ENCODE assay signal across 14 cellular contexts in genomic region chr2:111617804-111618576, GRCh38.
DNase-seq lines count a peak whose midpoint lies in the region; ATAC-seq, FAIRE-seq and TF ChIP-seq lines count a peak whose summit lies in the region.
"Had no signal": no experiment of that assay in that cellular context is flagged by ENCODE, and none has a peak within 500 bp of the region (broad histone marks: within the 10 kb centered on the region; RNA-seq: fewer than 3 reads in every experiment).

No MANE protein-coding gene starts in this region.

- H3K27ac Mint-ChIP-seq in astrocyte (ENCODE audit: unreplicated experiment), result peak overlapping the region; percentile 58
- no peak overlapping the region for H3K27ac Mint-ChIP-seq in activated CD4-positive, alpha-beta T cell treated with anti-CD3 and anti-CD28 coated beads for 36 hours
- no peak overlapping the region for H3K27ac Mint-ChIP-seq in glutamatergic neuron (ENCODE audit: unreplicated experiment)
- H3K27ac Mint-ChIP-seq: CD4-positive, CD25-positive, alpha-beta regulatory T cell; stimulated activated naive CD8-positive, alpha-beta T cell treated with anti-CD3 and anti-CD28 coated beads, Interleukin-15, Interleukin-2, amounts not matched to agents 100 ng/mL and 50 ng/mL, for 24 hours had no signal

- H2AFZ ChIP-seq in astrocyte (ENCODE audit: low read depth, low read length), result peak overlapping the region; percentile 21

- intact Hi-C loops in left ventricle myocardium superior (cut with micrococcal nuclease), result no loop called here
- intact Hi-C loops in activated CD4-positive, alpha-beta T cell treated with anti-CD3 and anti-CD28 coated beads for 36 hours (cut with DNase I, micrococcal nuclease), result no loop called here

- no peak overlapping the region for H3K27ac ChIP-seq in astrocyte (ENCODE audit: low read depth, low read length)
- H3K27ac ChIP-seq: Peyer's patch had no signal

- no peak for TF ChIP-seq CTCF in astrocyte (IDR thresholded peaks at IDR 0.05; ENCODE audit: insufficient read depth, low read depth, low read length)
- no peak for TF ChIP-seq CTCF in glutamatergic neuron (IDR thresholded peaks at IDR 0.05; ENCODE audit: partially characterized antibody, unreplicated experiment)

- no peaks in the 10 kb centered on the region for H4K20me1 ChIP-seq in astrocyte (ENCODE audit: insufficient read depth, low read length)

- H3K27me3 ChIP-seq in astrocyte (ENCODE audit: insufficient read depth, low read length), result no peaks in the 10 kb centered on the region
- H3K27me3 ChIP-seq in skeletal muscle satellite cell (ENCODE audit: control insufficient read depth, insufficient read depth, low read length), result no peaks in the 10 kb centered on the region
- H3K27me3 ChIP-seq: Peyer's patch had no signal

- ATAC-seq in left ventricle myocardium superior (peak; percentile 87), HG03135 (IDR thresholded peaks at IDR 0.05; ENCODE audit: unreplicated experiment) (no peak)
- ATAC-seq in activated CD4-positive, alpha-beta T cell treated with anti-CD3 and anti-CD28 coated beads for 36 hours, result no peak

- CTCF ChIA-PET in activated CD4-positive, alpha-beta T cell treated with anti-CD3 and anti-CD28 coated beads for 36 hours (lab: Charles Lee), result no interaction called here

- POLR2A ChIA-PET in activated CD4-positive, alpha-beta T cell treated with anti-CD3 and anti-CD28 coated beads for 36 hours (lab: Charles Lee), result no interaction called here

- H3K27me3 Mint-ChIP-seq in astrocyte (ENCODE audit: low read depth, unreplicated experiment), result no peaks in the 10 kb centered on the region
- H3K27me3 Mint-ChIP-seq in activated CD4-positive, alpha-beta T cell treated with anti-CD3 and anti-CD28 coated beads for 36 hours, result peaks cover 8% of the 10 kb centered on the region
- H3K27me3 Mint-ChIP-seq in glutamatergic neuron (ENCODE audit: unreplicated experiment), result no peaks in the 10 kb centered on the region
- H3K27me3 Mint-ChIP-seq: CD4-positive, CD25-positive, alpha-beta regulatory T cell had no signal

- H3K9me3 ChIP-seq in astrocyte (ENCODE audit: insufficient read depth, low read depth, low read length) (no peaks in the 10 kb centered on the region), skeletal muscle satellite cell (replicated peaks; ENCODE audit: low read length) (no peaks in the 10 kb centered on the region)
- H3K9me3 ChIP-seq: Peyer's patch had no signal

- H3K79me2 ChIP-seq in astrocyte (ENCODE audit: insufficient read depth, low read length), result no peaks in the 10 kb centered on the region

- FAIRE-seq in astrocyte (lab: Jason Lieb, UNC), result no peak

- H3K4me1 ChIP-seq in astrocyte (ENCODE audit: insufficient read depth, low read length), result peaks cover 16% of the 10 kb centered on the region
- H3K4me1 ChIP-seq in skeletal muscle satellite cell (ENCODE audit: control insufficient read depth, insufficient read depth, low read length), result peaks cover 29% of the 10 kb centered on the region
- H3K4me1 ChIP-seq: Peyer's patch had no signal

- H3K4me1 Mint-ChIP-seq in astrocyte (ENCODE audit: low read depth, unreplicated experiment) (peaks cover 21% of the 10 kb centered on the region), glutamatergic neuron (ENCODE audit: low read depth, unreplicated experiment) (peaks cover 9% of the 10 kb centered on the region)
- H3K4me1 Mint-ChIP-seq in activated CD4-positive, alpha-beta T cell treated with anti-CD3 and anti-CD28 coated beads for 36 hours, result no peaks in the 10 kb centered on the region
- H3K4me1 Mint-ChIP-seq: CD4-positive, CD25-positive, alpha-beta regulatory T cell had no signal

- H3K4me2 ChIP-seq in astrocyte (ENCODE audit: low read length) (peak overlapping the region; percentile 45), skeletal muscle satellite cell (ENCODE audit: low read length) (peak overlapping the region; percentile 69)

- H3K4me3 ChIP-seq in astrocyte (ENCODE audit: insufficient read depth, low read depth, low read length) (no peak overlapping the region), skeletal muscle satellite cell (ENCODE audit: low read length) (peak overlapping the region; percentile 39)
- H3K4me3 ChIP-seq: Peyer's patch had no signal

- H3K4me3 Mint-ChIP-seq in astrocyte (ENCODE audit: unreplicated experiment) (no peak overlapping the region), glutamatergic neuron (ENCODE audit: unreplicated experiment) (no peak overlapping the region)
- H3K4me3 Mint-ChIP-seq in activated CD4-positive, alpha-beta T cell treated with anti-CD3 and anti-CD28 coated beads for 36 hours, result no peak overlapping the region
- H3K4me3 Mint-ChIP-seq: CD4-positive, CD25-positive, alpha-beta regulatory T cell; stimulated activated naive CD8-positive, alpha-beta T cell treated with anti-CD3 and anti-CD28 coated beads, Interleukin-15, Interleukin-2, amounts not matched to agents 100 ng/mL and 50 ng/mL, for 24 hours had no signal

- DNase-seq in EL (peak; percentile 15), astrocyte (ENCODE audit: low read depth) (no peak), left ventricle myocardium superior (peak; percentile 65), glutamatergic neuron (no peak), dedifferentiated amniotic fluid mesenchymal stem cell (ENCODE audit: extremely low spot score) (no peak)
- no peak for DNase-seq in activated CD4-positive, alpha-beta T cell treated with anti-CD3 and anti-CD28 coated beads for 36 hours
- DNase-seq: activated CD4-positive, CD25-positive, alpha-beta regulatory T cell; CD4-positive, CD25-positive, alpha-beta regulatory T cell; NCI-H1105; Peyer's patch; stimulated activated CD4-positive, alpha-beta T cell treated with anti-CD3 and anti-CD28 coated beads, Interleukin-15, amount 100 ng/mL, for 24 hours had no signal

- H3K36me3 Mint-ChIP-seq in astrocyte (ENCODE audit: low read depth, unreplicated experiment) (no peaks in the 10 kb centered on the region), glutamatergic neuron (ENCODE audit: unreplicated experiment) (no peaks in the 10 kb centered on the region)
- no peaks in the 10 kb centered on the region for H3K36me3 Mint-ChIP-seq in activated CD4-positive, alpha-beta T cell treated with anti-CD3 and anti-CD28 coated beads for 36 hours (ENCODE audit: low read depth)
- H3K36me3 Mint-ChIP-seq: CD4-positive, CD25-positive, alpha-beta regulatory T cell had no signal

- H3K36me3 ChIP-seq in astrocyte (ENCODE audit: insufficient read depth, low read length) (no peaks in the 10 kb centered on the region), skeletal muscle satellite cell (ENCODE audit: insufficient read depth, low read length) (no peaks in the 10 kb centered on the region)
- H3K36me3 ChIP-seq: Peyer's patch had no signal

- H3K9ac ChIP-seq in astrocyte (ENCODE audit: low read length), result no peak overlapping the region
- peak overlapping the region; percentile 60 for H3K9ac ChIP-seq in skeletal muscle satellite cell (ENCODE audit: low read depth, low read length)

- H3K9me3 Mint-ChIP-seq in astrocyte (ENCODE audit: unreplicated experiment) (peaks cover 6% of the 10 kb centered on the region), glutamatergic neuron (ENCODE audit: unreplicated experiment) (peaks cover 1% of the 10 kb centered on the region)
- H3K9me3 Mint-ChIP-seq in activated CD4-positive, alpha-beta T cell treated with anti-CD3 and anti-CD28 coated beads for 36 hours (ENCODE audit: low read depth), result no peaks in the 10 kb centered on the region
- H3K9me3 Mint-ChIP-seq: stimulated activated naive CD8-positive, alpha-beta T cell treated with anti-CD3 and anti-CD28 coated beads, Interleukin-15, Interleukin-2, amounts not matched to agents 100 ng/mL and 50 ng/mL, for 24 hours had no signal

Comparison
In these comparisons a context has a peak if more than half of its experiments do, and no peak if none do; other contexts are left out.
1. DNase-seq: peak in EL (single experiment) and left ventricle myocardium superior (single experiment); none in astrocyte (single experiment), activated CD4-positive, alpha-beta T cell treated with anti-CD3 and anti-CD28 coated beads for 36 hours (single experiment), glutamatergic neuron (single experiment) and dedifferentiated amniotic fluid mesenchymal stem cell (single experiment).